1 cellular context compared by ENCODE assay signal in the genomic region with DNA sequence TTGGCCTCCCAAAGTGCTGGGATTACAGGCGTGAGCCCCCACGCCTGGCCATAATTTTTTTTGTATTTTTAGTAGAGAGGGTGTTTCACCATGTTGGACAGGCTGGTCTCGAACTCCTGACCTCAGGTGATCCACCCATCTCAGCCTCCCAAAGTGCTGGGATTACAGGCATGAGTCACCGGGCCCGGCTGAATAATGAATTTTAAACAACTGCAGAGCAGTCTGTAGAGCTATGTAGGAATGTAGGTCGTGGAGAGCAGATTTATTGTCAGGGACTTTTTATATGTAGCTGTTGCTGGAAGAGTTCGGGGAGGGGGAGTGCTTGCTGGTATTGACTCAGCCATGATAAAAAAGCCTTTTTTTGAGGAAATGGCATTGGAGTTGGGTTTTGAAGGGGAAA.
TF ChIP-seq lines count a peak whose summit lies in the region.

No MANE protein-coding gene starts in this region.

TF ChIP-seq in IMR-90, 13 proteins besides CTCF, POLR2A, EP300 and RAD21 (continued from another document):
- 0 out of 2 replicates have a peak, but pooled peaks have one; percentile 14 for TF ChIP-seq BHLHE40 (IDR thresholded peaks at IDR 0.05; ENCODE audit: low read depth, low read length)
